ENCODE assay signal across 2 cellular contexts in the genomic region with DNA sequence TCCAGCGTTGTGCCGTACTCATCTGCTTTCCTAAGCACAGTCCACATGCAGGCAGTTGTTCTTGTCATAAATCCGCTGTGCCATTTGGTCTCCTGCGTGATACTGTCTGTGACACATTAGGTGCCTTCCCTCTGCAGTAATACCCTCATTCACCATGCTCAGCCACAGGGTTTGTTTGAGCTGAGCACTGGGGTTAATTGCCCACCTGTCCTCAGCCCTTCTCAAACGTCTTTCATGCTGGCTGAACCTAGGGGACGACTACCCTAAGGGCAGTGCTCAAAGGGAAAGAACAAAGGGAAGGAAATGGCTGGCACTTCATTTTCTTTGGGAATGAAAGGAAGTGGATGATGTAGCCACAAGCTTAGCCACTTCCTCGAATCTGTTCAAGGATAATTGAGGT.
TF ChIP-seq lines count a peak whose summit lies in the region.

No MANE protein-coding gene starts in this region.

TF ChIP-seq in WTC11, 78 proteins besides CTCF, POLR2A, EP300 and RAD21 (continued from another document and continues in another):
- TF ChIP-seq, protein P1, sequence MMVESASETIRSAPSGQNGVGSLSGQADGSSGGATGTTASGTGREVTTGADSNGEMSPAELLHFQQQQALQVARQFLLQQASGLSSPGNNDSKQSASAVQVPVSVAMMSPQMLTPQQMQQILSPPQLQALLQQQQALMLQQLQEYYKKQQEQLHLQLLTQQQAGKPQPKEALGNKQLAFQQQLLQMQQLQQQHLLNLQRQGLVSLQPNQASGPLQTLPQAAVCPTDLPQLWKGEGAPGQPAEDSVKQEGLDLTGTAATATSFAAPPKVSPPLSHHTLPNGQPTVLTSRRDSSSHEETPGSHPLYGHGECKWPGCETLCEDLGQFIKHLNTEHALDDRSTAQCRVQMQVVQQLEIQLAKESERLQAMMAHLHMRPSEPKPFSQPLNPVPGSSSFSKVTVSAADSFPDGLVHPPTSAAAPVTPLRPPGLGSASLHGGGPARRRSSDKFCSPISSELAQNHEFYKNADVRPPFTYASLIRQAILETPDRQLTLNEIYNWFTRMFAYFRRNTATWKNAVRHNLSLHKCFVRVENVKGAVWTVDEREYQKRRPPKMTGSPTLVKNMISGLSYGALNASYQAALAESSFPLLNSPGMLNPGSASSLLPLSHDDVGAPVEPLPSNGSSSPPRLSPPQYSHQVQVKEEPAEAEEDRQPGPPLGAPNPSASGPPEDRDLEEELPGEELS (CRISPR knock-in tag; IDR thresholded peaks at IDR 0.05), result peak; percentile 71; the same call in 1 of the 2 replicates
- no peak for TF ChIP-seq SOX15 (CRISPR knock-in tag; IDR thresholded peaks at IDR 0.05)
- no peak for TF ChIP-seq RELA (CRISPR knock-in tag; IDR thresholded peaks at IDR 0.05; ENCODE audit: borderline replicate concordance)
- TF ChIP-seq, protein P2, sequence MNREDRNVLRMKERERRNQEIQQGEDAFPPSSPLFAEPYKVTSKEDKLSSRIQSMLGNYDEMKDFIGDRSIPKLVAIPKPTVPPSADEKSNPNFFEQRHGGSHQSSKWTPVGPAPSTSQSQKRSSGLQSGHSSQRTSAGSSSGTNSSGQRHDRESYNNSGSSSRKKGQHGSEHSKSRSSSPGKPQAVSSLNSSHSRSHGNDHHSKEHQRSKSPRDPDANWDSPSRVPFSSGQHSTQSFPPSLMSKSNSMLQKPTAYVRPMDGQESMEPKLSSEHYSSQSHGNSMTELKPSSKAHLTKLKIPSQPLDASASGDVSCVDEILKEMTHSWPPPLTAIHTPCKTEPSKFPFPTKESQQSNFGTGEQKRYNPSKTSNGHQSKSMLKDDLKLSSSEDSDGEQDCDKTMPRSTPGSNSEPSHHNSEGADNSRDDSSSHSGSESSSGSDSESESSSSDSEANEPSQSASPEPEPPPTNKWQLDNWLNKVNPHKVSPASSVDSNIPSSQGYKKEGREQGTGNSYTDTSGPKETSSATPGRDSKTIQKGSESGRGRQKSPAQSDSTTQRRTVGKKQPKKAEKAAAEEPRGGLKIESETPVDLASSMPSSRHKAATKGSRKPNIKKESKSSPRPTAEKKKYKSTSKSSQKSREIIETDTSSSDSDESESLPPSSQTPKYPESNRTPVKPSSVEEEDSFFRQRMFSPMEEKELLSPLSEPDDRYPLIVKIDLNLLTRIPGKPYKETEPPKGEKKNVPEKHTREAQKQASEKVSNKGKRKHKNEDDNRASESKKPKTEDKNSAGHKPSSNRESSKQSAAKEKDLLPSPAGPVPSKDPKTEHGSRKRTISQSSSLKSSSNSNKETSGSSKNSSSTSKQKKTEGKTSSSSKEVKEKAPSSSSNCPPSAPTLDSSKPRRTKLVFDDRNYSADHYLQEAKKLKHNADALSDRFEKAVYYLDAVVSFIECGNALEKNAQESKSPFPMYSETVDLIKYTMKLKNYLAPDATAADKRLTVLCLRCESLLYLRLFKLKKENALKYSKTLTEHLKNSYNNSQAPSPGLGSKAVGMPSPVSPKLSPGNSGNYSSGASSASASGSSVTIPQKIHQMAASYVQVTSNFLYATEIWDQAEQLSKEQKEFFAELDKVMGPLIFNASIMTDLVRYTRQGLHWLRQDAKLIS (CRISPR knock-in tag; IDR thresholded peaks at IDR 0.05; ENCODE audit: borderline replicate concordance), result peak; percentile 70; the same call in 1 of the 2 replicates
- no peak for TF ChIP-seq SMAD4 (CRISPR knock-in tag; IDR thresholded peaks at IDR 0.05)
- TF ChIP-seq, protein P3, sequence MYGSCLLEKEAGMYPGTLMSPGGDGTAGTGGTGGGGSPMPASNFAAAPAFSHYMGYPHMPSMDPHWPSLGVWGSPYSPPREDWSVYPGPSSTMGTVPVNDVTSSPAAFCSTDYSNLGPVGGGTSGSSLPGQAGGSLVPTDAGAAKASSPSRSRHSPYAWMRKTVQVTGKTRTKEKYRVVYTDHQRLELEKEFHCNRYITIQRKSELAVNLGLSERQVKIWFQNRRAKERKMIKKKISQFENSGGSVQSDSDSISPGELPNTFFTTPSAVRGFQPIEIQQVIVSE (CRISPR knock-in tag; IDR thresholded peaks at IDR 0.05; ENCODE audit: borderline replicate concordance), result no peak
- TF ChIP-seq, protein P4, sequence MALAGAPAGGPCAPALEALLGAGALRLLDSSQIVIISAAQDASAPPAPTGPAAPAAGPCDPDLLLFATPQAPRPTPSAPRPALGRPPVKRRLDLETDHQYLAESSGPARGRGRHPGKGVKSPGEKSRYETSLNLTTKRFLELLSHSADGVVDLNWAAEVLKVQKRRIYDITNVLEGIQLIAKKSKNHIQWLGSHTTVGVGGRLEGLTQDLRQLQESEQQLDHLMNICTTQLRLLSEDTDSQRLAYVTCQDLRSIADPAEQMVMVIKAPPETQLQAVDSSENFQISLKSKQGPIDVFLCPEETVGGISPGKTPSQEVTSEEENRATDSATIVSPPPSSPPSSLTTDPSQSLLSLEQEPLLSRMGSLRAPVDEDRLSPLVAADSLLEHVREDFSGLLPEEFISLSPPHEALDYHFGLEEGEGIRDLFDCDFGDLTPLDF (CRISPR knock-in tag; IDR thresholded peaks at IDR 0.05), result no peak
- TF ChIP-seq MYBL2 (CRISPR knock-in tag; IDR thresholded peaks at IDR 0.05), result no peak
- peak; percentile 97 for TF ChIP-seq ETV6 (CRISPR knock-in tag; IDR thresholded peaks at IDR 0.05)
- no peak for TF ChIP-seq GTF2I (CRISPR knock-in tag; conservative IDR thresholded peaks at IDR 0.05)
- TF ChIP-seq, protein P5, sequence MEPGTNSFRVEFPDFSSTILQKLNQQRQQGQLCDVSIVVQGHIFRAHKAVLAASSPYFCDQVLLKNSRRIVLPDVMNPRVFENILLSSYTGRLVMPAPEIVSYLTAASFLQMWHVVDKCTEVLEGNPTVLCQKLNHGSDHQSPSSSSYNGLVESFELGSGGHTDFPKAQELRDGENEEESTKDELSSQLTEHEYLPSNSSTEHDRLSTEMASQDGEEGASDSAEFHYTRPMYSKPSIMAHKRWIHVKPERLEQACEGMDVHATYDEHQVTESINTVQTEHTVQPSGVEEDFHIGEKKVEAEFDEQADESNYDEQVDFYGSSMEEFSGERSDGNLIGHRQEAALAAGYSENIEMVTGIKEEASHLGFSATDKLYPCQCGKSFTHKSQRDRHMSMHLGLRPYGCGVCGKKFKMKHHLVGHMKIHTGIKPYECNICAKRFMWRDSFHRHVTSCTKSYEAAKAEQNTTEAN (CRISPR knock-in tag; IDR thresholded peaks at IDR 0.05), result no peak
- TF ChIP-seq, protein P6, sequence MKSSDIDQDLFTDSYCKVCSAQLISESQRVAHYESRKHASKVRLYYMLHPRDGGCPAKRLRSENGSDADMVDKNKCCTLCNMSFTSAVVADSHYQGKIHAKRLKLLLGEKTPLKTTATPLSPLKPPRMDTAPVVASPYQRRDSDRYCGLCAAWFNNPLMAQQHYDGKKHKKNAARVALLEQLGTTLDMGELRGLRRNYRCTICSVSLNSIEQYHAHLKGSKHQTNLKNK (CRISPR knock-in tag; IDR thresholded peaks at IDR 0.05), result peak; percentile 69; the same call in 1 of the 2 replicates

TF ChIP-seq in neural cell, 6 proteins besides CTCF, POLR2A, EP300 and RAD21:
- TF ChIP-seq, protein P7, sequence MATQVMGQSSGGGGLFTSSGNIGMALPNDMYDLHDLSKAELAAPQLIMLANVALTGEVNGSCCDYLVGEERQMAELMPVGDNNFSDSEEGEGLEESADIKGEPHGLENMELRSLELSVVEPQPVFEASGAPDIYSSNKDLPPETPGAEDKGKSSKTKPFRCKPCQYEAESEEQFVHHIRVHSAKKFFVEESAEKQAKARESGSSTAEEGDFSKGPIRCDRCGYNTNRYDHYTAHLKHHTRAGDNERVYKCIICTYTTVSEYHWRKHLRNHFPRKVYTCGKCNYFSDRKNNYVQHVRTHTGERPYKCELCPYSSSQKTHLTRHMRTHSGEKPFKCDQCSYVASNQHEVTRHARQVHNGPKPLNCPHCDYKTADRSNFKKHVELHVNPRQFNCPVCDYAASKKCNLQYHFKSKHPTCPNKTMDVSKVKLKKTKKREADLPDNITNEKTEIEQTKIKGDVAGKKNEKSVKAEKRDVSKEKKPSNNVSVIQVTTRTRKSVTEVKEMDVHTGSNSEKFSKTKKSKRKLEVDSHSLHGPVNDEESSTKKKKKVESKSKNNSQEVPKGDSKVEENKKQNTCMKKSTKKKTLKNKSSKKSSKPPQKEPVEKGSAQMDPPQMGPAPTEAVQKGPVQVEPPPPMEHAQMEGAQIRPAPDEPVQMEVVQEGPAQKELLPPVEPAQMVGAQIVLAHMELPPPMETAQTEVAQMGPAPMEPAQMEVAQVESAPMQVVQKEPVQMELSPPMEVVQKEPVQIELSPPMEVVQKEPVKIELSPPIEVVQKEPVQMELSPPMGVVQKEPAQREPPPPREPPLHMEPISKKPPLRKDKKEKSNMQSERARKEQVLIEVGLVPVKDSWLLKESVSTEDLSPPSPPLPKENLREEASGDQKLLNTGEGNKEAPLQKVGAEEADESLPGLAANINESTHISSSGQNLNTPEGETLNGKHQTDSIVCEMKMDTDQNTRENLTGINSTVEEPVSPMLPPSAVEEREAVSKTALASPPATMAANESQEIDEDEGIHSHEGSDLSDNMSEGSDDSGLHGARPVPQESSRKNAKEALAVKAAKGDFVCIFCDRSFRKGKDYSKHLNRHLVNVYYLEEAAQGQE (IDR thresholded peaks at IDR 0.05; ENCODE audit: borderline replicate concordance), result peak; percentile 4
- TF ChIP-seq TAF1 (IDR thresholded peaks at IDR 0.05; ENCODE audit: low read depth) (no peak), SMC3 (conservative IDR thresholded peaks at IDR 0.05; ENCODE audit: poor library complexity) (no peak), MXI1 (conservative IDR thresholded peaks at IDR 0.05; ENCODE audit: poor library complexity, severe bottlenecking) (no peak), POLR2AphosphoS5 (IDR thresholded peaks at IDR 0.05) (peak; percentile 39), EZH2 (IDR thresholded peaks at IDR 0.05; ENCODE audit: borderline replicate concordance, insufficient read depth, low read length, poor library complexity, severe bottlenecking) (no peak)
